In genomic region chr6:153944197-153944596, GRCh38 we compare ENCODE assay signal across 21 cellular contexts.
DNase-seq lines count a peak whose midpoint lies in the region; ATAC-seq, FAIRE-seq and TF ChIP-seq lines count a peak whose summit lies in the region.
"Had no signal": no experiment of that assay in that cellular context is flagged by ENCODE, and none has a peak within 500 bp of the region (broad histone marks: within the 10 kb centered on the region; RNA-seq: fewer than 3 reads in every experiment).

No MANE protein-coding gene starts in this region.

- H3K27ac Mint-ChIP-seq in WTC11 = no peak overlapping the region
- H3K27ac Mint-ChIP-seq: CD8-positive, alpha-beta T cell; HFFc6 had no signal

- no peaks in the 10 kb centered on the region for H3K36me3 ChIP-seq in BE2C
- H3K36me3 ChIP-seq: BLaER1 treated with 17β-estradiol and CSF1 and Interleukin-3, amounts not matched to agents 10 nM and 100 nM had no signal

- POLR2A ChIA-PET in WTC11 (lab: Charles Lee) = no interaction called here

- H3K9me3 Mint-ChIP-seq in WTC11 = peaks cover 9% of the 10 kb centered on the region
- H3K9me3 Mint-ChIP-seq: CD8-positive, alpha-beta T cell had no signal

- no peaks in the 10 kb centered on the region for H3K27me3 ChIP-seq in BE2C
- H3K27me3 ChIP-seq: BLaER1 treated with 17β-estradiol and CSF1 and Interleukin-3, amounts not matched to agents 10 nM and 100 nM had no signal

- CTCF ChIA-PET in WTC11 (lab: Charles Lee) = interaction anchor here (0.9 to 1.0 kb wide), 2 partner anchors 19 to 130 kb away, joined by 3 to 4 read pairs; no protein-coding TSS in a partner anchor

- H3K4me3 Mint-ChIP-seq in WTC11 = no peak overlapping the region
- H3K4me3 Mint-ChIP-seq: CD8-positive, alpha-beta T cell; HFFc6 had no signal

- DNase-seq in BE2C = peak; percentile 8
- peak; percentile 84 to 86 for DNase-seq in NCI-H526 (lab: John Stamatoyannopoulos, UW)
- DNase-seq in WTC11 (ENCODE audit: low spot score) = no peak
- no peak for DNase-seq in urothelium cell line (ENCODE audit: low spot score)
- DNase-seq in erythroblast (lab: John Stamatoyannopoulos, UW) = no peak
- DNase-seq in inferior parietal cortex (ENCODE audit: extremely low spot score) = no peak
- DNase-seq in NCI-H2029 (lab: John Stamatoyannopoulos, UW) = no peak
- DNase-seq: 8988T; Calu3; CD8-positive, alpha-beta T cell; DMS79 treated with DMSO at 0.1 percent for 48 hours; GF-D8; GM23248; HCEC 1CT; HFFc6; IMR-90 had no signal

- TF ChIP-seq CTCF in BE2C (IDR thresholded peaks at IDR 0.05; ENCODE audit: low read depth, low read length) = no peak
- TF ChIP-seq CTCF in WTC11 (IDR thresholded peaks at IDR 0.05) = no peak

- H3K27me3 Mint-ChIP-seq in WTC11 (ENCODE audit: low read depth) = no peaks in the 10 kb centered on the region

- H3K4me1 ChIP-seq in BE2C = peaks cover 5% of the 10 kb centered on the region

- H3K36me3 Mint-ChIP-seq in WTC11 = no peaks in the 10 kb centered on the region
- H3K36me3 Mint-ChIP-seq: CD8-positive, alpha-beta T cell had no signal

- FAIRE-seq in urothelium cell line (lab: Jason Lieb, UNC) = peak; percentile 44
- FAIRE-seq: GM12878, GM19239, H54, HTR-8/SVneo had no signal

- H3K4me3 ChIP-seq in BE2C (ENCODE audit: low read depth, low read length) = no peak overlapping the region
- H3K4me3 ChIP-seq: BLaER1 treated with 17β-estradiol and CSF1 and Interleukin-3, amounts not matched to agents 10 nM and 100 nM; GM12878; GM23248 had no signal

- TF ChIP-seq POLR2A in erythroblast (IDR thresholded peaks at IDR 0.05; ENCODE audit: low read length) = no peak

- ATAC-seq in WTC11 = peak; percentile 72
- ATAC-seq: CD8-positive, alpha-beta T cell; GM12878 had no signal

- peaks cover 23% of the 10 kb centered on the region for H3K4me1 Mint-ChIP-seq in WTC11

- H3K9me3 ChIP-seq in BE2C = no peaks in the 10 kb centered on the region
- H3K9me3 ChIP-seq: BLaER1 treated with 17β-estradiol and CSF1 and Interleukin-3, amounts not matched to agents 10 nM and 100 nM had no signal

TF ChIP-seq in WTC11, 78 proteins besides CTCF, POLR2A, EP300 and RAD21:
- TF ChIP-seq FOXP1 (CRISPR knock-in tag; IDR thresholded peaks at IDR 0.05; ENCODE audit: borderline replicate concordance) = no peak
- TF ChIP-seq AR (CRISPR knock-in tag; IDR thresholded peaks at IDR 0.05) = no peak
- TF ChIP-seq CBFB (CRISPR knock-in tag; IDR thresholded peaks at IDR 0.05; ENCODE audit: low read depth) = no peak

Comparison
In these comparisons a context has a peak if more than half of its experiments do, and no peak if none do; other contexts are left out.
1. DNase-seq: peak in BE2C (single experiment) and NCI-H526 (2 of 2); none in WTC11 (single experiment), urothelium cell line (single experiment), erythroblast (0 of 2), inferior parietal cortex (single experiment) and NCI-H2029 (single experiment).